In the genomic region with DNA sequence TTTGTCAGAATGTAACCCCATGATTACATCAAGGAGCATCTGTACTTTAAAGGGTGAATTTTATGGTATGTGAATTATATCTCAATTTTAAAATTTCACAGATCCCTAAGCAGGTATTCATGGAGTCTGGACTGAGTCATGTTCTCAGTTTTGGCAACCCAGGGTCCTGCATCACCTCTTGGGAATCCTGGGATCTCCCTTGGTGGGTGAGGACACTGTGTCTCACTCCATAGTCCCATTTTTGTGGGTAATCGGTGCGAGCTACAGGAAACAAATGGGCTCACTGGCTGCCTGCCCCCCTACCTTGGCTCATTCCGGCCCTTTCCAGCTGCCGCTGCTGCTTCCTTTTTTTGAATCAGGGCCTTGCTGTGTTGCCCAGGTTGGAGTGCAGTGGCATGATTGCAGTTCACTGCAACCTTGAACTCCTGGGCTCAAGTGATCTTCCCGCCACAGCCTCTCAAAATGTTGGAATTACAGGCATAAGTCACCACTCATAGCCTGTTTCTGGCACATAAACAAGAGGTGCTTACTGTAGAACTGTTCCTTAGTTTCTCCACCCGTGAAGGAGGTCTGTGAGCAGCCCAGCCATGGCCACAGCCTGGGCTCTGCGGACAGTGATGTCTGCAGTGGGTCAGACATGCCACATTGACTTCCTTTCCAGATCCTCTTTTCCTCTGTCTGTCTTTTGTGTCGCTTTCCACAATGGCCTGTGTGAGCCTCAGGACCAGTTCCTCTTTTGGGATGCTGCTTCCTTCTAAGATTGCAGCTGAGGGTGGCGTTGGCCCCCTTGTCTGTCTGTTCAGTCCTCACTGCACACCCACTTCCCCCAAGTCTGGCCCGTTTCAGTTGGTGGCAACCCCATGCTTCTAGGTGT, we compare ENCODE assay signal across 8 cellular contexts.
DNase-seq lines count a peak whose midpoint lies in the region; ATAC-seq lines count a peak whose summit lies in the region.

No MANE protein-coding gene starts in this region.

- H3K27ac ChIP-seq in rectal smooth muscle tissue (ENCODE audit: low read depth, low read length): peak overlapping the region; percentile 64

- H3K36me3 ChIP-seq in rectal smooth muscle tissue (ENCODE audit: control insufficient read depth, insufficient read depth, low read length): no peaks in the 10 kb centered on the region

- no peak overlapping the region for H3K9ac ChIP-seq in rectal smooth muscle tissue (ENCODE audit: low read length)

- no peak overlapping the region for H3K4me3 ChIP-seq in rectal smooth muscle tissue (ENCODE audit: low read length)

- no peaks in the 10 kb centered on the region for H3K27me3 ChIP-seq in rectal smooth muscle tissue (ENCODE audit: control insufficient read depth, insufficient read depth, low read length)

- ATAC-seq in GM19452 (IDR thresholded peaks at IDR 0.05; ENCODE audit: unreplicated experiment): peak; percentile 34
- ATAC-seq in HG03521 (IDR thresholded peaks at IDR 0.05; ENCODE audit: unreplicated experiment): peak; percentile 38
- ATAC-seq in HG03045 (IDR thresholded peaks at IDR 0.05; ENCODE audit: unreplicated experiment): no peak

- peaks cover 28% of the 10 kb centered on the region for H3K4me1 ChIP-seq in rectal smooth muscle tissue (ENCODE audit: control insufficient read depth, insufficient read depth, low read length)

- DNase-seq in astrocyte of the hippocampus (ENCODE audit: low read depth, low spot score): peak; percentile 77
- DNase-seq in stimulated activated naive CD4-positive, alpha-beta T cell treated with Interleukin-2 at 50 U/mL for 16 hours (lab: John Stamatoyannopoulos, UW): no peak
- no peak for DNase-seq in activated gamma-delta T cell treated with Interleukin-2 at 50 U/mL for 16 hours
- DNase-seq in NCI-H524 treated with DMSO at 0.1 percent for 48 hours (lab: John Stamatoyannopoulos, UW): no peak
